9 cellular contexts compared by ENCODE assay signal in genomic region chr2:56077352-56077915, GRCh38.
DNase-seq lines count a peak whose midpoint lies in the region; ATAC-seq and TF ChIP-seq lines count a peak whose summit lies in the region.
"Had no signal": no experiment of that assay in that cellular context is flagged by ENCODE, and none has a peak within 500 bp of the region (broad histone marks: within the 10 kb centered on the region; RNA-seq: fewer than 3 reads in every experiment).

No MANE protein-coding gene starts in this region.

- 70 to 83% (median 79%) methylated on average over 6 of the region's 6 CpGs for WGBS in spleen, 5 donors

- H3K4me1 ChIP-seq in spleen = no peaks in the 10 kb centered on the region

- no peak for TF ChIP-seq CTCF in spleen (IDR thresholded peaks at IDR 0.05 in 8 of 11, conservative IDR thresholded peaks at IDR 0.05 in 3 of 11)

- no peaks in the 10 kb centered on the region for H3K36me3 Mint-ChIP-seq in activated CD4-positive, alpha-beta T cell treated with anti-CD3 and anti-CD28 coated beads for 36 hours (ENCODE audit: low read depth)

- H3K9me3 ChIP-seq in spleen = peaks cover 0 to 6% (median 0%) of the 10 kb centered on the region in 8 donors

- peaks cover 2% of the 10 kb centered on the region for H3K9me3 Mint-ChIP-seq in activated CD4-positive, alpha-beta T cell treated with anti-CD3 and anti-CD28 coated beads for 36 hours (ENCODE audit: low read depth)

- no peak for ATAC-seq in activated CD4-positive, alpha-beta T cell treated with anti-CD3 and anti-CD28 coated beads for 36 hours
- ATAC-seq in GM21786 (IDR thresholded peaks at IDR 0.05; ENCODE audit: unreplicated experiment) = no peak

- no peak overlapping the region for H3K27ac Mint-ChIP-seq in activated CD4-positive, alpha-beta T cell treated with anti-CD3 and anti-CD28 coated beads for 36 hours
- H3K27ac Mint-ChIP-seq: CD4-positive, alpha-beta T cell had no signal

- no peak for TF ChIP-seq POLR2A in spleen (IDR thresholded peaks at IDR 0.05)

- no peaks in the 10 kb centered on the region for H3K36me3 ChIP-seq in spleen

- no peak overlapping the region for H3K4me3 ChIP-seq in spleen

- POLR2A ChIA-PET in activated CD4-positive, alpha-beta T cell treated with anti-CD3 and anti-CD28 coated beads for 36 hours (lab: Charles Lee) = no interaction called here

- H3K27ac ChIP-seq in spleen = no peak overlapping the region

- intact Hi-C loops in activated CD4-positive, alpha-beta T cell treated with anti-CD3 and anti-CD28 coated beads for 36 hours (cut with DNase I, micrococcal nuclease) = no loop called here
- intact Hi-C loops in spleen (cut with DNase I; ENCODE audit: low total_unique reads) = no loop called here

- H3K4me1 Mint-ChIP-seq in activated CD4-positive, alpha-beta T cell treated with anti-CD3 and anti-CD28 coated beads for 36 hours = no peaks in the 10 kb centered on the region

- CTCF ChIA-PET in activated CD4-positive, alpha-beta T cell treated with anti-CD3 and anti-CD28 coated beads for 36 hours (lab: Charles Lee) = interaction anchor here (1.1 kb wide), 1 partner anchor 58 kb away, joined by 3 read pairs; no protein-coding TSS in a partner anchor

- no peaks in the 10 kb centered on the region for H3K27me3 Mint-ChIP-seq in activated CD4-positive, alpha-beta T cell treated with anti-CD3 and anti-CD28 coated beads for 36 hours

- no peak overlapping the region for H3K4me3 Mint-ChIP-seq in activated CD4-positive, alpha-beta T cell treated with anti-CD3 and anti-CD28 coated beads for 36 hours
- H3K4me3 Mint-ChIP-seq: CD4-positive, alpha-beta T cell had no signal

- DNase-seq in activated CD4-positive, alpha-beta T cell treated with anti-CD3 and anti-CD28 coated beads for 36 hours = peak; percentile 33
- DNase-seq in activated CD4-positive, alpha-beta T cell treated with anti-CD3 and anti-CD28 coated beads for 4 hours = no peak
- DNase-seq in NCI-H1694 treated with DMSO at 0.1 percent for 48 hours (lab: John Stamatoyannopoulos, UW) = peak; percentile 8
- peak; percentile 21 to 48 for DNase-seq in dermis microvascular lymphatic vessel endothelial cell (ENCODE audit: low read depth in 2 of 2)
- DNase-seq in renal cortical epithelial cell (ENCODE audit: low read depth) = peak; percentile 23
- no peak for DNase-seq in spleen
- no peak for DNase-seq in activated naive CD4-positive, alpha-beta T cell treated with anti-CD3 and anti-CD28 coated beads, Interleukin-2, amount 50 U/mL, for 16 hours
- DNase-seq: CD4-positive, alpha-beta T cell had no signal

- H3K27me3 ChIP-seq in spleen (replicated peaks in 1 of 7) = peaks cover 0 to 7% (median 0%) of the 10 kb centered on the region in 7 donors

Comparison
In these comparisons a context has a peak if more than half of its experiments do, and no peak if none do; other contexts are left out.
1. DNase-seq: peak in activated CD4-positive, alpha-beta T cell treated with anti-CD3 and anti-CD28 coated beads for 36 hours (single experiment), NCI-H1694 treated with DMSO at 0.1 percent for 48 hours (single experiment), dermis microvascular lymphatic vessel endothelial cell (2 of 2) and renal cortical epithelial cell (single experiment); none in activated CD4-positive, alpha-beta T cell treated with anti-CD3 and anti-CD28 coated beads for 4 hours (0 of 2), spleen (single experiment) and activated naive CD4-positive, alpha-beta T cell treated with anti-CD3 and anti-CD28 coated beads, Interleukin-2, amount 50 U/mL, for 16 hours (single experiment).